Comparison of ENCODE assay signal across 22 cellular contexts in the genomic region with DNA sequence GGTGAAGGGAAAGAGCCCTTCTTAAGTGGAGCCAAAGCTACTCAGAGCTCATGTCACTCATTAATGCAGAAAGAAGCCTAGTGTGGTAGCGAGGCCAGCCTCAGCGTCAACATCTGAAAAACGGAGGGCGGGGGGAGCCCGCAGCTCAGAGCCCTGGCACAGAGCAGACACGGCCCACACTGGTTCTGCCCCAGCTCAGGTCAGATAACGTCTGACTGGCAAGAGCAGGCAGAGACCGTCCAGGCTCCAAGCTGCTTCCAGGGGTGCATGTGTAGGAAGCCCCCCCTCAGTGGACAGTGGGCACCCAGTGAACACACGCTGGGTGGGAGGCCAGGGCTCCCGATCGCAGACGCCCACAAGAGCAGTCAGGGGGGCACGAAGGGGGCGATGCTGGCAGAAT.
"Had no signal": no experiment of that assay in that cellular context is flagged by ENCODE, and none has a peak within 500 bp of the region (broad histone marks: within the 10 kb centered on the region; RNA-seq: fewer than 3 reads in every experiment).

No MANE protein-coding gene starts in this region.

- H3K36me3 ChIP-seq: esophagus muscularis mucosa, gastrocnemius medialis, left lung, lower lobe of right lung, ovary, prostate gland, spleen, tibial artery, upper lobe of left lung, vagina had no signal

- DNase-seq: cortex of kidney; effector memory CD8-positive, alpha-beta T cell; gastrocnemius medialis; glutamatergic neuron; immature natural killer cell; left lung; lower lobe of right lung; mesenchymal stem cell; naive thymus-derived CD4-positive, alpha-beta T cell; nucleus accumbens; ovary; spleen; stimulated activated CD4-positive, alpha-beta T cell treated with anti-CD3 and anti-CD28 coated beads, Interleukin-15, amount 100 ng/mL, for 24 hours; stimulated activated CD4-positive, alpha-beta T cell treated with anti-CD3 and anti-CD28 coated beads, Interleukin-1b, Interleukin-23, amount 100 ng/mL, for 48 hours; stimulated activated CD4-positive, alpha-beta T cell treated with anti-CD3 and anti-CD28 coated beads, Interleukin-4, amount 100 ng/mL, for 24 hours; tibial artery had no signal

- H3K27ac ChIP-seq: epithelial cell of prostate, esophagus muscularis mucosa, gastrocnemius medialis, left lung, lower lobe of right lung, ovary, prostate gland, spleen, tibial artery, upper lobe of left lung, vagina had no signal

- ATAC-seq: effector memory CD8-positive, alpha-beta T cell; gastrocnemius medialis; left lung; lower lobe of right lung; naive thymus-derived CD4-positive, alpha-beta T cell; stimulated activated memory B cell treated with anti-CD40 and anti-IgM and Interleukin-4, amounts not matched to agents 10 μg/mL and 1 μg/mL and 100 μg/mL, for 72 hours had no signal

- H3K4me3 ChIP-seq: esophagus muscularis mucosa, gastrocnemius medialis, left lung, lower lobe of right lung, ovary, prostate gland, spleen, tibial artery, upper lobe of left lung, vagina had no signal

- H3K4me1 ChIP-seq: gastrocnemius medialis, left lung, prostate gland, spleen, upper lobe of left lung had no signal

- H3K27me3 ChIP-seq: left lung, ovary, upper lobe of left lung, vagina had no signal

- H3K9me3 ChIP-seq: esophagus muscularis mucosa, gastrocnemius medialis, left lung, lower lobe of right lung, ovary, prostate gland, tibial artery, upper lobe of left lung, vagina had no signal
